9 cellular contexts compared by ENCODE assay signal in the genomic region with DNA sequence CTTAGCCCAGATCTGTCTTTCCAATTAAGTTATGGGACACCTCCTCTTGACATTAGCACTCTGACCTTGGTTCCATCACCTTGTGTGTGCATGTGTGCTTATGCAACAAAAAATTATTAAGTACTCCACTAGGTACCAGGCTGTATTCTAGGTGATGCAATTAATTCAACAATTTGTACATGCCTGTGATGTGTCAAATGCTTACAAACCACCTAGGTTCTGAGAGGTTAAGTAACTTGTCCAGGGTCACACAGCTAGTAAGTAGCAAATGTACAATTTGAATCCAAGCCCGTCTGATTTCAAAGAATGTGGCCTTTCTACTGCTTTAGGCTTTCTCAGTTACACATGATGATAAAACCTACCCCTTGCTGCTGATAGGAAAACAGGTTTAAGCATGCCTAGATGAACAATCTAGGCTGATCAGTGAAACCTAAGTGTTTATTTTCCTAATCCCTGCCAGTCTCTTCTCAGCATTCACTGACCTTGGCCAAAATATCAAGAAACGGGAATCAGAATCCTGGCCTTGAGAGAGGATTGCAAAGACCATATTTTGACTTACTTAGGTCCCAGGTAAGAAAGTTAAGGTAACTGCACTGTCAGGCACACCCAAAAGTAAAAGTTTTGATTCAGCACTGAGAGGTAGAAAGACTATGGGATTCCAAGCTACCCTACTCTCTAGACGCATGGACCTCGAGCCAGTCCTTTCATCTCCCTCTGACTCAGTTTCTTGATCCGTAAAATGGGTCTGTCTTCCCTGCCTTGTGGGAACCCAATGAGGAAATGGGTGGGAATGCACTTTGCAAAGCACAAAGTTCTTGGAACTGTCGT. TPM values are rescaled to one million over a fixed set of nuclear protein-coding genes. Genes with fewer than 3 reads are reported as not detected.
DNase-seq lines count a peak whose midpoint lies in the region; ATAC-seq, FAIRE-seq and TF ChIP-seq lines count a peak whose summit lies in the region.
"Had no signal": no experiment of that assay in that cellular context is flagged by ENCODE, and none has a peak within 500 bp of the region (broad histone marks: within the 10 kb centered on the region; RNA-seq: fewer than 3 reads in every experiment).

No MANE protein-coding gene starts in this region.

- no peak for DNase-seq in right atrium auricular region (ENCODE audit: low spot score)
- no peak for DNase-seq in left ventricle myocardium superior
- peak; percentile 81 for DNase-seq in bronchial epithelial cell (ENCODE audit: low read depth)
- DNase-seq in mesothelial cell of epicardium (ENCODE audit: low spot score in 2 of 2, unreplicated experiment in 2 of 2) = no peak
- DNase-seq in aorta = no peak
- no peak for DNase-seq in activated CD4-positive, CD25-positive, alpha-beta regulatory T cell treated with anti-CD3 and anti-CD28 coated beads, Interleukin-2, amount 50 U/mL, for 72 hours
- DNase-seq in medulla oblongata (ENCODE audit: extremely low spot score) = no peak
- DNase-seq: NCI-H1694 treated with DMSO at 0.1 percent for 48 hours had no signal

- intact Hi-C loops in left ventricle myocardium superior (cut with micrococcal nuclease) = no loop called here
- intact Hi-C loops in aorta (cut with DNase I) = loop anchor here (5.0 to 10.0 kb wide), 5 partner anchors 52 to 1570 kb away; a partner anchor contains a TSS

- H3K27me3 ChIP-seq in right atrium auricular region (no peaks in the 10 kb centered on the region), bronchial epithelial cell (ENCODE audit: control insufficient read depth, insufficient read depth, low read length) (no peaks in the 10 kb centered on the region), aorta (ENCODE audit: control insufficient read depth in 1 of 2, insufficient read depth in 2 of 2, low read length in 1 of 2) (no peaks in the 10 kb centered on the region)

- no peaks in the 10 kb centered on the region for H3K9me3 ChIP-seq in right atrium auricular region
- no peaks in the 10 kb centered on the region for H3K9me3 ChIP-seq in aorta (ENCODE audit: control insufficient read depth, low read length)

- H3K36me3 Mint-ChIP-seq in mesothelial cell of epicardium = no peaks in the 10 kb centered on the region

- peak overlapping the region; percentile 82 for H3K4me3 Mint-ChIP-seq in mesothelial cell of epicardium

- no peaks in the 10 kb centered on the region for H3K9me3 Mint-ChIP-seq in mesothelial cell of epicardium

- H3K27me3 Mint-ChIP-seq in mesothelial cell of epicardium (ENCODE audit: low read depth) = no peaks in the 10 kb centered on the region

- no peak for ATAC-seq in left ventricle myocardium superior
- ATAC-seq in aorta (ENCODE audit: low FRiP score) = no peak
- no peak for ATAC-seq in GM18520 (IDR thresholded peaks at IDR 0.05; ENCODE audit: unreplicated experiment)

- WGBS in aorta, 2 donors = 35 to 36% methylated on average over 6 of the region's 6 CpGs

- peak overlapping the region; percentile 74 to 80 for H3K4me3 ChIP-seq in right atrium auricular region
- peak overlapping the region; percentile 74 for H3K4me3 ChIP-seq in bronchial epithelial cell (ENCODE audit: low read depth, low read length)
- H3K4me3 ChIP-seq in aorta (ENCODE audit: low read length in 2 of 2) = peak overlapping the region; percentile 77 to 92

- H3K4me1 Mint-ChIP-seq in mesothelial cell of epicardium = peaks cover 32% of the 10 kb centered on the region

- H3K36me3 ChIP-seq in right atrium auricular region (no peaks in the 10 kb centered on the region), bronchial epithelial cell (ENCODE audit: control insufficient read depth, insufficient read depth, low read length) (peaks cover 9% of the 10 kb centered on the region), aorta (ENCODE audit: control insufficient read depth in 1 of 2, insufficient read depth in 2 of 2, low read length in 1 of 2) (no peaks in the 10 kb centered on the region)

- TF ChIP-seq CTCF in right atrium auricular region (IDR thresholded peaks at IDR 0.05) = no peak
- TF ChIP-seq CTCF in bronchial epithelial cell (IDR thresholded peaks at IDR 0.05; ENCODE audit: insufficient read depth, low read length, severe bottlenecking) = no peak
- TF ChIP-seq CTCF in mesothelial cell of epicardium (IDR thresholded peaks at IDR 0.05; ENCODE audit: unreplicated experiment) = no peak

- H3K27ac ChIP-seq in right atrium auricular region (peak overlapping the region; percentile 92 to 93), aorta (ENCODE audit: low read depth in 1 of 2, low read length in 2 of 2) (no peak overlapping the region)

- peak overlapping the region; percentile 61 for H3K27ac Mint-ChIP-seq in mesothelial cell of epicardium

- no peak for FAIRE-seq in bronchial epithelial cell (lab: Jason Lieb, UNC)

- peaks cover 0 to 29% of the 10 kb centered on the region in 2 donors for H3K4me1 ChIP-seq in right atrium auricular region
- H3K4me1 ChIP-seq in aorta (ENCODE audit: control insufficient read depth in 1 of 2, insufficient read depth in 2 of 2, low read length in 2 of 2) = no peaks in the 10 kb centered on the region

RNA-seq across cellular contexts. Expression of a gene that starts 1.0 kb away (rescaled TPM):
- total RNA-seq in right atrium auricular region = 1 to 10 TPM; 2.6 to 4.6 TPM
- total RNA-seq in left ventricle myocardium superior = 2.8 TPM
- 46.0 and 54.0 TPM in 2 replicates for total RNA-seq in bronchial epithelial cell
- total RNA-seq in mesothelial cell of epicardium = 7.0 to 7.4 TPM (median 7.3 TPM) in 3 replicates
- total RNA-seq in aorta = 10 to 100 TPM in 1 of 2 donors, 1 to 10 TPM in 1; 9.7 to 12.4 TPM
- polyA plus RNA-seq in aorta = 1 to 10 TPM; 6.0 to 7.0 TPM

Comparison
In these comparisons a context has a peak if more than half of its experiments do, and no peak if none do; other contexts are left out.
1. H3K27ac ChIP-seq: peak in right atrium auricular region (2 of 2); none in aorta (0 of 2).
2. Peak in every context shown above with its lines, with median percentiles within 50 percentile points of each other: H3K4me3 ChIP-seq.